Comparison of ENCODE assay signal across 16 cellular contexts in the genomic region with DNA sequence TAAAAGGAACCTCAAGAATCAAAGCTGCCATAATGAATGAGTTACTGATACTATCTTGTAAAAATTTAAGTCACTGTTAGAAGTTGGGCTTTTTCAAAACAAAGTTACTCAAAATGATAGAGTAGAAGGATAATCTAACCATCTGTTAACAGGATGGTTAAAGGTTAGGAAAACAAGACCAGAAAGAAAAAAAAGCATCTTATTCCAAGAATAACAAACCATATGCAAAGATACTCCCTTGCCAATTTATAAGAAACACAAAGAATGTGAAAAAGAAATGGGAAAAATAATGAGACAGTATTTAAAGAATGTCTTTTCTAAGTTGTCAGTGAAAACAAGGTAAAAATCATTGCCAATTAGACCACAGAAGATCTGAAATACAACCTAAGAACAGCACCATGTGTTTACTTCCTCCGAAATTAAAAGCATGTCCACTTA. TPM values are rescaled to one million over a fixed set of nuclear protein-coding genes. Genes with fewer than 3 reads are reported as not detected.
DNase-seq lines count a peak whose midpoint lies in the region; ATAC-seq and TF ChIP-seq lines count a peak whose summit lies in the region.
"Had no signal": no experiment of that assay in that cellular context is flagged by ENCODE, and none has a peak within 500 bp of the region (broad histone marks: within the 10 kb centered on the region; RNA-seq: fewer than 3 reads in every experiment).

No MANE protein-coding gene starts in this region.

- TF ChIP-seq CTCF in OCI-LY1 (IDR thresholded peaks at IDR 0.05; ENCODE audit: low read length) (no peak), nephron progenitor cell (IDR thresholded peaks at IDR 0.05) (no peak), Caco-2 (IDR thresholded peaks at IDR 0.05; ENCODE audit: insufficient read depth in 1 of 2, low read depth in 1 of 2, low read length in 1 of 2, severe bottlenecking in 1 of 2, unreplicated experiment in 1 of 2) (no peak), spleen (IDR thresholded peaks at IDR 0.05 in 8 of 11, conservative IDR thresholded peaks at IDR 0.05 in 3 of 11) (no peak)

- peak overlapping the region; percentile 28 for H3K27ac ChIP-seq in OCI-LY1 (ENCODE audit: low read depth, low read length, poor library complexity, severe bottlenecking)
- H3K27ac ChIP-seq in spleen = no peak overlapping the region
- H3K27ac ChIP-seq: heart right ventricle, RWPE1, skin epidermis, suprapubic skin had no signal

- H3K27me3 Mint-ChIP-seq in nephron progenitor cell (ENCODE audit: low read depth, poor library complexity) (no peaks in the 10 kb centered on the region), Caco-2 (ENCODE audit: insufficient read depth, unreplicated experiment) (no peaks in the 10 kb centered on the region)
- H3K27me3 Mint-ChIP-seq: activated naive CD4-positive, alpha-beta T cell treated with anti-CD3 and anti-CD28 coated beads, Interleukin-2, amount 50 U/mL, for 24 hours had no signal

- POLR2A ChIA-PET in Caco-2 (lab: Charles Lee) = interaction anchor here (0.6 kb wide), 1 partner anchor 88 kb away, joined by 3 read pairs; no protein-coding TSS in a partner anchor

- H2AFZ ChIP-seq in OCI-LY1 (ENCODE audit: low read length) = no peak overlapping the region

- CTCF ChIA-PET in Caco-2 (lab: Charles Lee) = no interaction called here

- H3K27me3 ChIP-seq in OCI-LY1 (ENCODE audit: insufficient read depth, low read length) (no peaks in the 10 kb centered on the region), Caco-2 (replicated peaks; ENCODE audit: control insufficient read depth, insufficient read depth, low read length) (no peaks in the 10 kb centered on the region), spleen (replicated peaks in 1 of 7) (no peaks in the 10 kb centered on the region)
- H3K27me3 ChIP-seq: heart right ventricle, suprapubic skin had no signal

- H3K4me3 ChIP-seq in OCI-LY1 (ENCODE audit: low read depth, low read length, poor library complexity, severe bottlenecking) (no peak overlapping the region), Caco-2 (ENCODE audit: low read depth, low read length) (no peak overlapping the region), spleen (no peak overlapping the region)
- H3K4me3 ChIP-seq: heart right ventricle, lung, skin epidermis, suprapubic skin had no signal

- TF ChIP-seq POLR2A in spleen (IDR thresholded peaks at IDR 0.05) = no peak

- H3F3A ChIP-seq in OCI-LY1 (ENCODE audit: insufficient read depth, low read length) = no peaks in the 10 kb centered on the region

- no peak overlapping the region for H3K9ac ChIP-seq in OCI-LY1 (ENCODE audit: low read length)

- ATAC-seq in HG03280 (IDR thresholded peaks at IDR 0.05; ENCODE audit: unreplicated experiment) = no peak
- ATAC-seq: heart right ventricle had no signal

- WGBS in spleen, 5 donors = 42 to 64% (median 60%) methylated on average over 1 of the region's 1 CpG

- DNase-seq in EL (peak; percentile 0), dermis blood vessel endothelial cell (peak; percentile 13), nephron progenitor cell (no peak), Caco-2 (no peak), spleen (no peak)
- DNase-seq in effector CD4-positive, alpha-beta T cell = no peak
- DNase-seq: activated CD4-positive, alpha-beta T cell treated with anti-CD3 and anti-CD28 coated beads, Interleukin-2, amount 50 U/mL, for 48 hours; heart right ventricle; posterior cingulate gyrus had no signal

- no peak overlapping the region for H3K4me2 ChIP-seq in OCI-LY1 (ENCODE audit: low read length)

- peak overlapping the region; percentile 63 for H3K27ac Mint-ChIP-seq in nephron progenitor cell
- H3K27ac Mint-ChIP-seq in Caco-2 (ENCODE audit: unreplicated experiment) = no peak overlapping the region
- H3K27ac Mint-ChIP-seq: activated naive CD4-positive, alpha-beta T cell treated with anti-CD3 and anti-CD28 coated beads, Interleukin-2, amount 50 U/mL, for 24 hours had no signal

- H3K36me3 ChIP-seq in OCI-LY1 (ENCODE audit: insufficient read depth, low read length) (peaks cover 32% of the 10 kb centered on the region; the same call in 1 of the 2 replicates), Caco-2 (ENCODE audit: control insufficient read depth, insufficient read depth, low read length) (no peaks in the 10 kb centered on the region), spleen (peaks cover 0 to 5% (median 0%) of the 10 kb centered on the region in 6 donors)
- H3K36me3 ChIP-seq: heart right ventricle, suprapubic skin had no signal

- H3K4me3 Mint-ChIP-seq in nephron progenitor cell (peak overlapping the region; percentile 29), Caco-2 (ENCODE audit: unreplicated experiment) (no peak overlapping the region)
- H3K4me3 Mint-ChIP-seq: activated naive CD4-positive, alpha-beta T cell treated with anti-CD3 and anti-CD28 coated beads, Interleukin-2, amount 50 U/mL, for 24 hours had no signal

- peaks cover 80% of the 10 kb centered on the region for H3K79me2 ChIP-seq in OCI-LY1 (ENCODE audit: insufficient read depth, low read length)

- H3K9me3 ChIP-seq in OCI-LY1 (ENCODE audit: low read length) = no peaks in the 10 kb centered on the region
- H3K9me3 ChIP-seq in Caco-2 = no peaks in the 10 kb centered on the region
- no peaks in the 10 kb centered on the region for H3K9me3 ChIP-seq in spleen
- H3K9me3 ChIP-seq: heart right ventricle, suprapubic skin had no signal

- peaks cover 56% of the 10 kb centered on the region for H3K4me1 ChIP-seq in OCI-LY1 (ENCODE audit: insufficient read depth, low read length, severe bottlenecking)
- no peaks in the 10 kb centered on the region for H3K4me1 ChIP-seq in Caco-2
- peaks cover 0 to 49% (median 10%) of the 10 kb centered on the region in 6 donors for H3K4me1 ChIP-seq in spleen

- no peaks in the 10 kb centered on the region for H3K9me3 Mint-ChIP-seq in nephron progenitor cell
- H3K9me3 Mint-ChIP-seq in Caco-2 (ENCODE audit: unreplicated experiment) = no peaks in the 10 kb centered on the region
- H3K9me3 Mint-ChIP-seq: activated naive CD4-positive, alpha-beta T cell treated with anti-CD3 and anti-CD28 coated beads, Interleukin-2, amount 50 U/mL, for 24 hours had no signal

- H3K36me3 Mint-ChIP-seq in nephron progenitor cell (ENCODE audit: low read depth) = peaks cover 10% of the 10 kb centered on the region
- H3K36me3 Mint-ChIP-seq in Caco-2 (ENCODE audit: insufficient read depth, unreplicated experiment) = peaks cover 5% of the 10 kb centered on the region

- H3K4me1 Mint-ChIP-seq in nephron progenitor cell = peaks cover 38% of the 10 kb centered on the region
- H3K4me1 Mint-ChIP-seq in Caco-2 (ENCODE audit: low read depth, unreplicated experiment) = no peaks in the 10 kb centered on the region

- H4K20me1 ChIP-seq in OCI-LY1 (ENCODE audit: insufficient read depth, low read length) = no peaks in the 10 kb centered on the region

- BruUV-seq in Caco-2 (replicated peaks; lab: Mats Ljungman, UMichigan) = no TSS peak

- no peaks in the 10 kb centered on the region for H3K9me2 ChIP-seq in OCI-LY1 (ENCODE audit: low read depth, low read length)

- intact Hi-C loops in Caco-2 (cut with micrococcal nuclease; ENCODE audit: unreplicated experiment) (no loop called here), spleen (cut with DNase I; ENCODE audit: low total_unique reads) (no loop called here)

RNA-seq across cellular contexts. Expression of gene STRBP, which starts 51.2 kb away (rescaled TPM):
- total RNA-seq in dermis blood vessel endothelial cell = 11.4 and 16.9 TPM in 2 replicates
- 41.2 and 43.5 TPM in 2 replicates for total RNA-seq in Caco-2 (2022)
- 10 to 100 TPM; 23.8 to 48.4 (median 36.8) TPM for total RNA-seq in spleen
- polyA plus RNA-seq in spleen = 10 to 100 TPM; 30.9 to 57.1 (median 36.5) TPM

Comparison
In these comparisons a context has a peak if more than half of its experiments do, and no peak if none do; other contexts are left out.
1. DNase-seq: peak in EL (single experiment) and dermis blood vessel endothelial cell (single experiment); none in nephron progenitor cell (single experiment), Caco-2 (0 of 2), spleen (single experiment) and effector CD4-positive, alpha-beta T cell (single experiment).